23 cellular contexts compared by ENCODE assay signal in the genomic region with DNA sequence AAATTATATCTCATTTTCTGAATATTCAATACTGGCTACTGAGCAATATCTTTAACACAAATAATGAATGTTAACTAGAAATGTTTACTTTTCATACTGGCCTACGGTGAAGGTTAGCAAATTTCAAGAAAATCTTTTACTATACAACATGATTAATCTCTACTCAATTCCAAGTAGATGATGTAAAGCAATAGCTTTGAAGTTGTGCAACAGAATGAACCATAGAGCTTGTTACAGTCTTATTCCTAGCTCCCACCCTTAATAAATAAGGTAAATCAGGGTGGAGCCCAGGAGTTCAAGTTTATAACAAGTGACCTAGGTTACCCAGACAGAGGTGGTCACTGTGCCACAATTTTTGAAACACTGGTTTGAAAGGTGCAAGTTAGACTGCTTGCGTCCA.
"Had no signal": no experiment of that assay in that cellular context is flagged by ENCODE, and none has a peak within 500 bp of the region (broad histone marks: within the 10 kb centered on the region; RNA-seq: fewer than 3 reads in every experiment).

No MANE protein-coding gene starts in this region.

- H2AFZ ChIP-seq: hepatocyte had no signal

- H3K79me2 ChIP-seq: hepatocyte had no signal

- H3K27ac ChIP-seq: hepatocyte, left ventricle myocardium inferior, pancreas, prostate gland, skin epidermis, spleen, tibial nerve, uterus had no signal

- H3K4me3 ChIP-seq: hepatocyte, left ventricle myocardium inferior, lung, mucosa of descending colon, pancreas, prostate gland, skin epidermis, spleen, tibial nerve, uterus had no signal

- DNase-seq: islet precursor cell; left ventricle myocardium inferior; mesendoderm; midbrain; mucosa of descending colon; naive thymus-derived CD4-positive, alpha-beta T cell; nucleus accumbens; pancreas; posterior cingulate gyrus; retina; right cardiac atrium; spleen; stimulated activated CD4-positive, alpha-beta T cell treated with anti-CD3 and anti-CD28 coated beads, Interleukin-4, amount 100 ng/mL, for 24 hours; stimulated activated CD8-positive, alpha-beta memory T cell treated with anti-CD3 and anti-CD28 coated beads, Interleukin-4, amount 100 ng/mL, for 48 hours; stimulated activated naive CD4-positive, alpha-beta T cell treated with Interleukin-2 at 50 U/mL for 16 hours; stimulated activated naive CD8-positive, alpha-beta T cell treated with anti-CD3 and anti-CD28 coated beads, Interleukin-15, amount 100 ng/mL, for 72 hours; substantia nigra; uterus had no signal

- H3K27me3 ChIP-seq: hepatocyte, pancreas, spleen, tibial nerve, uterus had no signal

- H3K36me3 ChIP-seq: left ventricle myocardium inferior, pancreas, prostate gland, spleen, tibial nerve, uterus had no signal

- H3K9me3 ChIP-seq: left ventricle myocardium inferior, mucosa of descending colon, pancreas, prostate gland, spleen, tibial nerve, uterus had no signal

- H3K4me2 ChIP-seq: hepatocyte had no signal

- H3K4me1 ChIP-seq: left ventricle myocardium inferior, pancreas, prostate gland, spleen, tibial nerve, uterus had no signal
